Comparison of ENCODE assay signal across 21 cellular contexts in the genomic region with DNA sequence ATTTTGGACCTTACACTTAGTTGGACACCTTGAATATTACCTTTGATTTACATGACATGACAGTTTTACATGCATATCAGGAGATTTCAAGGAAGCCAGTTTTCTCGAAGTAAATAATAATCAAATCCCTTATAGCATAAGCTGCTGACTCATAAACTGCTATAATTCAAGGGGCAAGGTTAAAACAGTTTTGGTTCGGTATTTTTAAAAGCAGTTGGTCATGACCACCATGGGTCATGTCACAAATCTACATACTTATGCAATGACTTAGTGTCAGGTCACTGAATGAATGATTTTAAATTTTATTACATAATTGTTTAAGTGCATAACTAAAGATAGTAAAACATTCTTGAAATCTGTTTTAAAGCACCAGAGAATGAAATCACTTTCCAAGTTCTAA.
A peak's percentile ranks its signal among the peaks of the same experiment; 100 is the strongest.
DNase-seq lines count a peak whose midpoint lies in the region; ATAC-seq, FAIRE-seq and TF ChIP-seq lines count a peak whose summit lies in the region.
"Had no signal": no experiment of that assay in that cellular context is flagged by ENCODE, and none has a peak within 500 bp of the region (broad histone marks: within the 10 kb centered on the region; RNA-seq: fewer than 3 reads in every experiment).

No MANE protein-coding gene starts in this region.

- no peak for TF ChIP-seq RAD21 in A549 (conservative IDR thresholded peaks at IDR 0.05 in 1 of 2, IDR thresholded peaks at IDR 0.05 in 1 of 2)
- no peak for TF ChIP-seq RAD21 in K562 (CRISPR knock-in tag; conservative IDR thresholded peaks at IDR 0.05 in 1 of 2, IDR thresholded peaks at IDR 0.05 in 1 of 2)

- H3K27ac ChIP-seq in A549 (no peak overlapping the region), K562 (ENCODE audit: extremely low read depth, low read depth, low read length) (no peak overlapping the region)

- peaks cover 4% of the 10 kb centered on the region; the same call in 1 of the 3 replicates for H3K36me3 ChIP-seq in K562 (ENCODE audit: control insufficient read depth, insufficient read depth, low read length)

- H3K4me3 Mint-ChIP-seq in mesothelial cell of epicardium = no peak overlapping the region
- H3K4me3 Mint-ChIP-seq: activated naive CD4-positive, alpha-beta T cell treated with anti-CD3 and anti-CD28 coated beads, Interleukin-2, amount 10 ng/mL, durations not matched to agents 7 days and 5 days; effector memory CD8-positive, alpha-beta T cell; naive B cell; type B pancreatic cell; WTC11 had no signal

- H3K27me3 ChIP-seq in K562 (ENCODE audit: control insufficient read depth in 2 of 2, insufficient read depth in 2 of 2, low read length in 2 of 2) = no peaks in the 10 kb centered on the region

- TF ChIP-seq POLR2A in A549 (IDR thresholded peaks at IDR 0.05; ENCODE audit: low read length) (no peak), K562 (conservative IDR thresholded peaks at IDR 0.05) (no peak)

- no peak overlapping the region for H3K9ac ChIP-seq in K562 (ENCODE audit: insufficient read depth in 1 of 2, low read depth in 2 of 2, low read length in 2 of 2)

- peaks cover 47% of the 10 kb centered on the region for H3K36me3 Mint-ChIP-seq in mesothelial cell of epicardium
- H3K36me3 Mint-ChIP-seq: activated naive CD4-positive, alpha-beta T cell treated with anti-CD3 and anti-CD28 coated beads, Interleukin-2, amount 10 ng/mL, durations not matched to agents 7 days and 5 days; naive B cell had no signal

- H3K27ac Mint-ChIP-seq in mesothelial cell of epicardium = peak overlapping the region; percentile 74
- H3K27ac Mint-ChIP-seq: activated naive CD4-positive, alpha-beta T cell treated with anti-CD3 and anti-CD28 coated beads, Interleukin-2, amount 10 ng/mL, durations not matched to agents 7 days and 5 days; effector memory CD8-positive, alpha-beta T cell; naive B cell; type B pancreatic cell; WTC11 had no signal

- peaks cover 26% of the 10 kb centered on the region; the same call in 2 of the 3 replicates for H3K4me1 ChIP-seq in A549
- H3K4me1 ChIP-seq in K562 (replicated peaks in 1 of 2; ENCODE audit: control insufficient read depth in 2 of 2, insufficient read depth in 2 of 2, low read length in 2 of 2) = no peaks in the 10 kb centered on the region

- no peak for FAIRE-seq in A549 (lab: Jason Lieb, UNC)
- FAIRE-seq in K562 (lab: Jason Lieb, UNC) = no peak

- WGBS in A549 (ENCODE audit: missing lambda C conversion rate) = 27% methylated on average over 2 of the region's 2 CpGs
- 39% methylated on average over 2 of the region's 2 CpGs for WGBS in K562 (ENCODE audit: insufficient coverage, low coverage, missing lambda C conversion rate)

- peaks cover 9% of the 10 kb centered on the region for H3K9me3 Mint-ChIP-seq in mesothelial cell of epicardium
- H3K9me3 Mint-ChIP-seq: activated naive CD4-positive, alpha-beta T cell treated with anti-CD3 and anti-CD28 coated beads, Interleukin-2, amount 10 ng/mL, durations not matched to agents 7 days and 5 days; effector memory CD8-positive, alpha-beta T cell; type B pancreatic cell had no signal

- TF ChIP-seq EP300 in A549 (IDR thresholded peaks at IDR 0.05) = no peak
- TF ChIP-seq EP300 in K562 (IDR thresholded peaks at IDR 0.05; ENCODE audit: low read length) = no peak

- no peaks in the 10 kb centered on the region for H3K79me2 ChIP-seq in K562 (ENCODE audit: control insufficient read depth, insufficient read depth, low read length)

- DNase-seq in A549 (ENCODE audit: low read depth in 1 of 2, low spot score in 1 of 2) (no peak), HS-5 (ENCODE audit: low read depth) (peak; percentile 40), K562 (ENCODE audit: extremely low read depth in 1 of 4, low spot score in 3 of 4) (no peak), mesothelial cell of epicardium (ENCODE audit: low spot score in 2 of 2, unreplicated experiment in 2 of 2) (no peak), superior temporal gyrus (ENCODE audit: extremely low spot score) (no peak), NCI-H69 (lab: John Stamatoyannopoulos, UW) (no peak)
- no peak for DNase-seq in activated CD4-positive, CD25-positive, alpha-beta regulatory T cell (lab: John Stamatoyannopoulos, UW)
- DNase-seq: activated naive CD4-positive, alpha-beta T cell treated with anti-CD3 and anti-CD28 coated beads, Interleukin-2, amount 10 ng/mL, durations not matched to agents 7 days and 5 days; effector memory CD8-positive, alpha-beta T cell; H7; hippocampal formation; Kasumi-1; naive B cell; NCI-H1694; NCI-H510A; stimulated activated CD4-positive, alpha-beta T cell treated with anti-CD3 and anti-CD28 coated beads, Interleukin-2, amount 100 ng/mL, for 48 hours; T-helper 1 cell had no signal

- H2AFZ ChIP-seq in K562 (ENCODE audit: low read depth, low read length) = no peak overlapping the region

- intact Hi-C loops in K562 (cut with micrococcal nuclease) = no loop called here

- CTCF ChIA-PET in A549 (lab: Yijun Ruan, JAX) = no interaction called here
- CTCF ChIA-PET in K562 (lab: Yijun Ruan, JAX; ENCODE audit: low intra/inter-chr PET ratio) = no interaction called here

- H3K4me2 ChIP-seq in A549 = peak overlapping the region; percentile 8
- no peak overlapping the region for H3K4me2 ChIP-seq in K562 (ENCODE audit: insufficient read depth, low read length)

- in situ Hi-C loops in K562 (cut with MboI) = no loop called here

- POLR2A ChIA-PET in A549 (lab: Yijun Ruan, JAX) = no interaction called here
- POLR2A ChIA-PET in K562 (lab: Yijun Ruan, JAX) = no interaction called here

- no peak overlapping the region for H3K4me3 ChIP-seq in A549
- no peak overlapping the region for H3K4me3 ChIP-seq in K562

- no peaks in the 10 kb centered on the region for H4K20me1 ChIP-seq in K562 (replicated peaks; ENCODE audit: control insufficient read depth, insufficient read depth, low read length)

- peaks cover 30% of the 10 kb centered on the region for H3K4me1 Mint-ChIP-seq in mesothelial cell of epicardium
- H3K4me1 Mint-ChIP-seq: activated naive CD4-positive, alpha-beta T cell treated with anti-CD3 and anti-CD28 coated beads, Interleukin-2, amount 10 ng/mL, durations not matched to agents 7 days and 5 days; naive B cell; WTC11 had no signal

- no peak for ATAC-seq in A549
- ATAC-seq in K562 = no peak
- ATAC-seq in GM19463 (IDR thresholded peaks at IDR 0.05; ENCODE audit: unreplicated experiment) = no peak
- ATAC-seq: effector memory CD8-positive, alpha-beta T cell; left lobe of liver; WTC11 had no signal

- TF ChIP-seq CTCF in A549 (IDR thresholded peaks at IDR 0.05) (no peak), K562 (IDR thresholded peaks at IDR 0.05 in 2 of 3, conservative IDR thresholded peaks at IDR 0.05 in 1 of 3; ENCODE audit: insufficient read depth in 2 of 3, low read depth in 1 of 3, low read length in 3 of 3) (no peak), mesothelial cell of epicardium (IDR thresholded peaks at IDR 0.05; ENCODE audit: unreplicated experiment) (no peak)

- no peaks in the 10 kb centered on the region for H3K9me1 ChIP-seq in K562 (ENCODE audit: control insufficient read depth, insufficient read depth, low read length)

- no TSS peak for BruUV-seq in K562 (replicated peaks; lab: Mats Ljungman, UMichigan)

- no peaks in the 10 kb centered on the region for H3K9me3 ChIP-seq in A549
- H3K9me3 ChIP-seq in K562 (replicated peaks; ENCODE audit: control insufficient read depth, insufficient read depth, low read depth, low read length) = no peaks in the 10 kb centered on the region

- no peaks in the 10 kb centered on the region for H3K27me3 Mint-ChIP-seq in mesothelial cell of epicardium (ENCODE audit: low read depth)
- H3K27me3 Mint-ChIP-seq: activated naive CD4-positive, alpha-beta T cell treated with anti-CD3 and anti-CD28 coated beads, Interleukin-2, amount 10 ng/mL, durations not matched to agents 7 days and 5 days; effector memory CD8-positive, alpha-beta T cell; naive B cell; type B pancreatic cell had no signal

TF ChIP-seq in A549, 52 proteins besides CTCF, POLR2A, EP300 and RAD21:
- TF ChIP-seq HOXB13 (CRISPR knock-in tag; IDR thresholded peaks at IDR 0.05; ENCODE audit: low read depth) (no peak), MAFK (IDR thresholded peaks at IDR 0.05; ENCODE audit: partially characterized antibody) (peak; percentile 61), MAZ (IDR thresholded peaks at IDR 0.05; ENCODE audit: borderline replicate concordance, low read depth, low read length) (no peak)
- TF ChIP-seq, protein P1, sequence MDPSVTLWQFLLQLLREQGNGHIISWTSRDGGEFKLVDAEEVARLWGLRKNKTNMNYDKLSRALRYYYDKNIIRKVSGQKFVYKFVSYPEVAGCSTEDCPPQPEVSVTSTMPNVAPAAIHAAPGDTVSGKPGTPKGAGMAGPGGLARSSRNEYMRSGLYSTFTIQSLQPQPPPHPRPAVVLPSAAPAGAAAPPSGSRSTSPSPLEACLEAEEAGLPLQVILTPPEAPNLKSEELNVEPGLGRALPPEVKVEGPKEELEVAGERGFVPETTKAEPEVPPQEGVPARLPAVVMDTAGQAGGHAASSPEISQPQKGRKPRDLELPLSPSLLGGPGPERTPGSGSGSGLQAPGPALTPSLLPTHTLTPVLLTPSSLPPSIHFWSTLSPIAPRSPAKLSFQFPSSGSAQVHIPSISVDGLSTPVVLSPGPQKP (IDR thresholded peaks at IDR 0.05; ENCODE audit: low read depth, low read length) = no peak
TF ChIP-seq in A549: peak in this region for 1.

TF ChIP-seq in K562, 482 proteins besides CTCF, POLR2A, EP300 and RAD21 (continues in another document):
- TF ChIP-seq ZNF217 (CRISPR knock-in tag; IDR thresholded peaks at IDR 0.05) (no peak), ARNT (IDR thresholded peaks at IDR 0.05) (no peak), RBBP5 (IDR thresholded peaks at IDR 0.05; ENCODE audit: borderline replicate concordance, insufficient read depth, low read length, poor library complexity, severe bottlenecking) (no peak), MAFG (tag; conservative IDR thresholded peaks at IDR 0.05) (peak; percentile 42), ZNF316 (IDR thresholded peaks at IDR 0.05) (peak; percentile 57), C11orf30 (IDR thresholded peaks at IDR 0.05; ENCODE audit: low read depth) (peak; percentile 41), PPARD (CRISPR knock-in tag; IDR thresholded peaks at IDR 0.05) (no peak)
- TF ChIP-seq, protein P2, sequence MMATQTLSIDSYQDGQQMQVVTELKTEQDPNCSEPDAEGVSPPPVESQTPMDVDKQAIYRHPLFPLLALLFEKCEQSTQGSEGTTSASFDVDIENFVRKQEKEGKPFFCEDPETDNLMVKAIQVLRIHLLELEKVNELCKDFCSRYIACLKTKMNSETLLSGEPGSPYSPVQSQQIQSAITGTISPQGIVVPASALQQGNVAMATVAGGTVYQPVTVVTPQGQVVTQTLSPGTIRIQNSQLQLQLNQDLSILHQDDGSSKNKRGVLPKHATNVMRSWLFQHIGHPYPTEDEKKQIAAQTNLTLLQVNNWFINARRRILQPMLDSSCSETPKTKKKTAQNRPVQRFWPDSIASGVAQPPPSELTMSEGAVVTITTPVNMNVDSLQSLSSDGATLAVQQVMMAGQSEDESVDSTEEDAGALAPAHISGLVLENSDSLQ (IDR thresholded peaks at IDR 0.05) = no peak
- TF ChIP-seq, protein P3, sequence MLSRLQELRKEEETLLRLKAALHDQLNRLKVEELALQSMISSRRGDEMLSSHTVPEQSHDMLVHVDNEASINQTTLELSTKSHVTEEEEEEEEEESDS (CRISPR knock-in tag; IDR thresholded peaks at IDR 0.05) = no peak
